In the genomic region with DNA sequence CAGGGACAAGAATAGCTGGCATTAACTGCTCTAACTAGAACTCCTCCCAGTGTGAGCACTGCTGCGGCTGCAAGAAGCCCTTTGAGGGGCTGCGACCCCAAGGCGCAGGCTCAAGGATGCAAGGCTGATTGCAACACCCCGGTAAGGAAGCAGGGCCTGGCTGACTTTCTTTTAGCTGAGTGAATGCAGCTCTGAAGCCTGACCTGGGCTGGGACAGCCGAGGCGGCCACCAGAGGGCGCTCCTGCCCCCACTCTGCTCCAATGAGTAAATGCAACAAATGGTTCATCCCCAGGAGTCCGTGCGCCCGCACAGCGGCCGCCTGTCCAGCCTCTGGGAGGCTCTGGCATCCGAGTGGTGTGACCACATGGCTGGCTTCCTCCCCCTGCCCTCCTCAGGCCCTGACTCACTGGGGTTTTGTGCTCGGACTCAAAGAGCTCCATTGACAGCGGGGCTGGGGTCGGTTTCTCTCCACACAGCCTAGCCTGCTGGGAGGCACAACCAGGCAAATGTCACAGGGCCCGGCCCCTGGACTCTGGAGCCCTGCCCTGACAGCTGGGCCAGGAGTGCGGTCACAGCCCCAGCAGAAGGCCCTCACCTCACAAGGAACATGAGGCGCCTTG, we compare ENCODE assay signal across 8 cellular contexts. TPM values are rescaled to one million over a fixed set of nuclear protein-coding genes. Genes with fewer than 3 reads are reported as not detected.
DNase-seq lines count a peak whose midpoint lies in the region; ATAC-seq and TF ChIP-seq lines count a peak whose summit lies in the region.

A gene with protein sequence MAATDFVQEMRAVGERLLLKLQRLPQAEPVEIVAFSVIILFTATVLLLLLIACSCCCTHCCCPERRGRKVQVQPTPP (plus strand): TSS at position 572 of the 621 bp plus-strand sequence. CDS start 6,768 bp downstream, outside the sequence.

- H2AFZ ChIP-seq in GM23248, result peak within 1 kb of the TSS; percentile 61

- no peaks in the 10 kb centered on the region for H3K9me2 ChIP-seq in GM23248 (ENCODE audit: insufficient read depth)

- H3K27ac ChIP-seq in GM23248, result peak within 1 kb of the TSS; percentile 73
- H3K27ac ChIP-seq in liver (ENCODE audit: low read depth in 1 of 2, low read length in 2 of 2), result peak within 1 kb of the TSS; percentile 65 to 66

- H3K4me1 ChIP-seq in GM23248 (ENCODE audit: insufficient read depth), result peaks cover 13% of the 10 kb centered on the region
- H3K4me1 ChIP-seq in liver (ENCODE audit: control insufficient read depth in 4 of 4, insufficient read depth in 4 of 4, low read length in 3 of 4), result peaks cover 8 to 25% (median 16%) of the 10 kb centered on the region in 4 donors

- peak; percentile 45 for DNase-seq in BJ (ENCODE audit: low read depth)
- peak; percentile 93 for DNase-seq in GM23248
- peak; percentile 69 for DNase-seq in NCI-H460 (ENCODE audit: extremely low read depth, low read depth)
- peak; percentile 86 to 89 for DNase-seq in activated CD4-positive, alpha-beta T cell treated with anti-CD3 and anti-CD28 coated beads, Interleukin-2, amount 50 U/mL, for 48 hours
- peak; percentile 87 for DNase-seq in dermis blood vessel endothelial cell
- peak; percentile 82 for DNase-seq in stimulated activated CD4-positive, alpha-beta T cell treated with anti-CD3 and anti-CD28 coated beads, Interleukin-1b, Interleukin-23, amount 100 ng/mL, for 48 hours

- peak; percentile 75 to 81 for TF ChIP-seq RAD21 in liver (IDR thresholded peaks at IDR 0.05)

- WGBS in GM23248 (ENCODE audit: low coverage in 1 of 2, low lambda C conversion rate in 2 of 2, missing lambda C conversion rate in 2 of 2), 2 experiments, result 11 to 14% methylated on average over 19 of the region's 19 CpGs
- 17% methylated on average over 19 of the region's 19 CpGs for WGBS in liver

- H3K36me3 ChIP-seq in BJ (ENCODE audit: control insufficient read depth, insufficient read depth, low read length) (peaks cover 15% of the 10 kb centered on the region), GM23248 (ENCODE audit: low read depth) (no peaks in the 10 kb centered on the region), liver (ENCODE audit: control insufficient read depth in 4 of 4, insufficient read depth in 3 of 4, low read depth in 1 of 4, low read length in 3 of 4) (peaks cover 0 to 10% (median under 1%) of the 10 kb centered on the region in 4 donors)

- no peak within 1 kb of the TSS for H3K4me3 ChIP-seq in BJ (ENCODE audit: low read depth, low read length)
- no peak within 1 kb of the TSS for H3K4me3 ChIP-seq in GM23248
- no peak within 1 kb of the TSS for H3K4me3 ChIP-seq in liver (ENCODE audit: low read depth in 1 of 3, low read length in 3 of 3)

- peak within 1 kb of the TSS; percentile 60 for H3K4me2 ChIP-seq in GM23248 (ENCODE audit: unreplicated experiment)

- 0 out of 2 replicates have a peak, but pooled peaks cover 4% of the 10 kb centered on the region for H3F3A ChIP-seq in GM23248 (ENCODE audit: insufficient read depth)

- H3K9ac ChIP-seq in GM23248 (peak within 1 kb of the TSS; percentile 53), liver (ENCODE audit: low read depth in 1 of 2, low read length in 2 of 2) (no peak within 1 kb of the TSS)

- no peaks in the 10 kb centered on the region for H3K27me3 ChIP-seq in BJ (ENCODE audit: control insufficient read depth, insufficient read depth, low read length)
- no peaks in the 10 kb centered on the region for H3K27me3 ChIP-seq in GM23248 (replicated peaks; ENCODE audit: insufficient read depth)
- H3K27me3 ChIP-seq in liver (ENCODE audit: control insufficient read depth in 4 of 4, insufficient read depth in 4 of 4, low read length in 3 of 4), result no peaks in the 10 kb centered on the region

- peak; percentile 96 for TF ChIP-seq CTCF in BJ (IDR thresholded peaks at IDR 0.05; ENCODE audit: insufficient read depth, low read depth, low read length)
- TF ChIP-seq CTCF in liver (IDR thresholded peaks at IDR 0.05; ENCODE audit: low read depth, low read length, missing input control), result peak; percentile 93

- H3K9me3 ChIP-seq in GM23248 (ENCODE audit: low read depth) (no peaks in the 10 kb centered on the region), liver (ENCODE audit: control insufficient read depth in 4 of 4, low read length in 3 of 4) (no peaks in the 10 kb centered on the region)

- no peaks in the 10 kb centered on the region for H3K79me2 ChIP-seq in GM23248 (ENCODE audit: insufficient read depth)

- H4K20me1 ChIP-seq in GM23248 (ENCODE audit: insufficient read depth), result no peaks in the 10 kb centered on the region

- ATAC-seq in GM18519 (IDR thresholded peaks at IDR 0.05; ENCODE audit: low FRiP score, unreplicated experiment), result no peak

- in situ Hi-C loops in GM23248 (cut with MboI), result no loop called here

- POLR2A ChIA-PET in BJ (lab: Charles Lee), result no interaction called here

- CTCF ChIA-PET in BJ (lab: Yijun Ruan, JAX), result interaction anchor here (0.5 to 21.7 kb wide), 53 partner anchors 9 to 798 kb away, joined by 3 to 502 read pairs (median 6); a partner anchor contains a TSS

TF ChIP-seq in liver, 16 proteins besides CTCF, POLR2A, EP300 and RAD21:
- TF ChIP-seq, protein P1, sequence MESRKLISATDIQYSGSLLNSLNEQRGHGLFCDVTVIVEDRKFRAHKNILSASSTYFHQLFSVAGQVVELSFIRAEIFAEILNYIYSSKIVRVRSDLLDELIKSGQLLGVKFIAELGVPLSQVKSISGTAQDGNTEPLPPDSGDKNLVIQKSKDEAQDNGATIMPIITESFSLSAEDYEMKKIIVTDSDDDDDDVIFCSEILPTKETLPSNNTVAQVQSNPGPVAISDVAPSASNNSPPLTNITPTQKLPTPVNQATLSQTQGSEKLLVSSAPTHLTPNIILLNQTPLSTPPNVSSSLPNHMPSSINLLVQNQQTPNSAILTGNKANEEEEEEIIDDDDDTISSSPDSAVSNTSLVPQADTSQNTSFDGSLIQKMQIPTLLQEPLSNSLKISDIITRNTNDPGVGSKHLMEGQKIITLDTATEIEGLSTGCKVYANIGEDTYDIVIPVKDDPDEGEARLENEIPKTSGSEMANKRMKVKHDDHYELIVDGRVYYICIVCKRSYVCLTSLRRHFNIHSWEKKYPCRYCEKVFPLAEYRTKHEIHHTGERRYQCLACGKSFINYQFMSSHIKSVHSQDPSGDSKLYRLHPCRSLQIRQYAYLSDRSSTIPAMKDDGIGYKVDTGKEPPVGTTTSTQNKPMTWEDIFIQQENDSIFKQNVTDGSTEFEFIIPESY (IDR thresholded peaks at IDR 0.05), result no peak

RNA-seq across cellular contexts. Expression of the gene that starts here (rescaled TPM):
- polyA plus RNA-seq in BJ (2011; rRNA removed) (0.10 TPM in 1 of 2 replicates, not detected in the other), GM23248 (2016; fragmentation: Nextera tagmentation; extraction: Ambion mirVana) (0.08 and 0.16 TPM in 2 replicates), liver (under 1 TPM; 0.10 TPM)
- not detected in 2 replicates for polyA minus RNA-seq in BJ (2011; rRNA and poly(A)+ RNA removed)
- total RNA-seq in GM23248 (2014; rRNA removed; shearing (Covaris generic)), result not detected in 2 replicates
- total RNA-seq in NCI-H460 (2014; rRNA removed; shearing (Covaris generic)), result 0.02 TPM in 1 of 2 replicates, not detected in the other
- not detected in 2 replicates for polyA plus RNA-seq in NCI-H460 (2014; cell fraction: nucleus; rRNA removed)
- total RNA-seq in dermis blood vessel endothelial cell (0.09 TPM in 1 of 2 replicates, not detected in the other), liver (10 to 100 TPM in 1 of 2 donors, under 1 TPM in 1; 0.25 to 54.9 TPM)

Comparison
In these comparisons a context has a peak if more than half of its experiments do, and no peak if none do; other contexts are left out.
1. Peak in DNase-seq in BJ; RNA of the gene not detected or under 1 TPM.
2. Peak in DNase-seq, H3K27ac ChIP-seq, H3K9ac ChIP-seq and H3K4me2 ChIP-seq in GM23248; RNA of the gene not detected or under 1 TPM.
3. Peak in DNase-seq in NCI-H460; RNA of the gene not detected or under 1 TPM.
4. Peak in DNase-seq in dermis blood vessel endothelial cell; RNA of the gene not detected or under 1 TPM.